1 cellular context compared by ENCODE assay signal in the genomic region with DNA sequence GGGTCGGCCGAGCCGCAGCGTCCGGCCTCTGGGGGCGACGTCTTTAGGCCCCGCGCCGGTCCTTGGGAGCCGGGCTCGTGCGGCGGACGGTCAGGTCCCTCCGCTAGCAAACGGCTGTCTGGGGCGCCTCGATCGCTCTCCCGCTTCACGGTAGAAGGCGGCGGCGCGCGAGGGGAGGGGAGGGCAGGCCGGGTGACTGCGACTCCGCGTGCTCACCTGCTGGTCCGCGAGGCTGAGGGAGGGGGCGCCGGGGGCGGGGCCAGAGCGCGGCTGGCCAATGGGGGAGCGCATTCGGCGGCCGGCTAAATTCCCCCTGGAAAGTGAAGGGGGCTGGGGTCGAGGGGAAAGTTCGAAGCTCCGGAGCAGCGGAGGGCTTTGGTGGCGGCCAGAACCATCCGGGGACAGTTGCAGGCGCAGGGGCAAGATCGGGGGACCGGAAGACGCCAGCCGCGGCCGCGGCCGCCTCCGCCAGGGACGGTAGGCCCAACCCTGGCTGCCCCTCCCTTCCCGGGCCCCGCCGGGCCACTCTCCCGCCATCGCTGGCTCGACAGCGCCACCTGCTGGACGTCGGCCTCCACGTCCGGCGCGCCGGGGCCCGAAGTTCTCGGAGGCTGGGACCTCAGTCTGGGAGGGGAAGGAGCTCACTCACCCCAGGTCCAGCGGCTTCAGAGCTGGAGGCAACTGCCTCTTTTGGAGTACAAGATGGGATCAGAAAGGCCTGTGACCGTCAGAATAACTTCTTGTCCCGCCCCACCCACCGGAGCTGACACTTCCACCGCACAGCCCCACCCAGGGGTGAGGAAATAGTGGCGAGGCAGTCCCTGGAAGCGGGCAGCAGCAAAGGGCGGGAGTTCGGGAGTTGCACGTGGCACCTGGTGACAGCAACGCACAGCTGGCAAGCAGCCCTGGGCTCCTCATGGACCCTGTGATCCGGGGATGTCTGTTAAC.
TF ChIP-seq lines count a peak whose summit lies in the region.

No MANE protein-coding gene starts in this region.

TF ChIP-seq in HEK293, 187 proteins besides CTCF, POLR2A, EP300 and RAD21 (continued from another document and continues in another):
- TF ChIP-seq, protein P1, sequence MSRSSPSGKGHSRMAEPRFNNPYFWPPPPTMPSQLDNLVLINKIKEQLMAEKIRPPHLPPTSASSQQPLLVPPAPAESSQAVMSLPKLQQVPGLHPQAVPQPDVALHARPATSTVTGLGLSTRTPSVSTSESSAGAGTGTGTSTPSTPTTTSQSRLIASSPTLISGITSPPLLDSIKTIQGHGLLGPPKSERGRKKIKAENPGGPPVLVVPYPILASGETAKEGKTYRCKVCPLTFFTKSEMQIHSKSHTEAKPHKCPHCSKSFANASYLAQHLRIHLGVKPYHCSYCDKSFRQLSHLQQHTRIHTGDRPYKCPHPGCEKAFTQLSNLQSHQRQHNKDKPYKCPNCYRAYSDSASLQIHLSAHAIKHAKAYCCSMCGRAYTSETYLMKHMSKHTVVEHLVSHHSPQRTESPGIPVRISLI (tag by site-specific recombination; IDR thresholded peaks at IDR 0.05): no peak
- TF ChIP-seq ZFHX2 (tag by site-specific recombination; conservative IDR thresholded peaks at IDR 0.05) (peak; percentile 26; the same call in 1 of the 2 replicates), ZNF214 (tag by site-specific recombination; IDR thresholded peaks at IDR 0.05; ENCODE audit: borderline replicate concordance) (no peak), ZNF274 (IDR thresholded peaks at IDR 0.05; ENCODE audit: low read length) (no peak), ZNF274 (tag by site-specific recombination; IDR thresholded peaks at IDR 0.05; ENCODE audit: borderline replicate concordance) (no peak), YY1 (tag by site-specific recombination; IDR thresholded peaks at IDR 0.05) (peak; percentile 62), ZNF404 (tag by site-specific recombination; IDR thresholded peaks at IDR 0.05) (no peak), ZBTB49 (tag by site-specific recombination; IDR thresholded peaks at IDR 0.05; ENCODE audit: low read depth) (no peak), KLF16 (tag by site-specific recombination; IDR thresholded peaks at IDR 0.05) (peak; percentile 58), ZNF223 (tag by site-specific recombination; IDR thresholded peaks at IDR 0.05) (no peak), OVOL3 (tag by site-specific recombination; IDR thresholded peaks at IDR 0.05) (no peak), ZBTB17 (tag by site-specific recombination; IDR thresholded peaks at IDR 0.05) (no peak), ZNF37A (tag by site-specific recombination; IDR thresholded peaks at IDR 0.05) (no peak), ZNF121 (tag by site-specific recombination; IDR thresholded peaks at IDR 0.05) (no peak), ZNF2 (tag by site-specific recombination; IDR thresholded peaks at IDR 0.05) (peak; percentile 51; the same call in 1 of the 2 replicates), HOXC10 (CRISPR knock-in tag; IDR thresholded peaks at IDR 0.05) (0 out of 2 replicates have a peak, but pooled peaks have one; percentile 37), ZNF221 (tag by site-specific recombination; IDR thresholded peaks at IDR 0.05; ENCODE audit: borderline replicate concordance) (no peak), ZNF133 (tag by site-specific recombination; IDR thresholded peaks at IDR 0.05) (no peak), ZNF610 (tag by site-specific recombination; IDR thresholded peaks at IDR 0.05; ENCODE audit: borderline replicate concordance) (0 out of 2 replicates have a peak, but pooled peaks have one; percentile 29), REPIN1 (tag by site-specific recombination; IDR thresholded peaks at IDR 0.05; ENCODE audit: low read depth) (no peak), ZNF423 (tag by site-specific recombination; IDR thresholded peaks at IDR 0.05) (no peak), ZXDB (tag by site-specific recombination; IDR thresholded peaks at IDR 0.05) (0 out of 2 replicates have a peak, but pooled peaks have one; percentile 28), SETDB1 (IDR thresholded peaks at IDR 0.05; ENCODE audit: insufficient read length, low read length) (no peak), KLF10 (tag by site-specific recombination; IDR thresholded peaks at IDR 0.05) (no peak), ZNF623 (tag by site-specific recombination; IDR thresholded peaks at IDR 0.05) (no peak), ZNF146 (tag by site-specific recombination; IDR thresholded peaks at IDR 0.05) (no peak), ZNF544 (tag by site-specific recombination; IDR thresholded peaks at IDR 0.05) (no peak), ZNF530 (tag by site-specific recombination; IDR thresholded peaks at IDR 0.05; ENCODE audit: low read depth) (no peak), SP2 (tag by site-specific recombination; IDR thresholded peaks at IDR 0.05) (peak; percentile 61), HIC1 (tag by site-specific recombination; IDR thresholded peaks at IDR 0.05) (no peak), ZNF335 (tag by site-specific recombination; conservative IDR thresholded peaks at IDR 0.05) (peak; percentile 83), ZNF501 (tag by site-specific recombination; IDR thresholded peaks at IDR 0.05) (no peak), ZNF558 (tag by site-specific recombination; IDR thresholded peaks at IDR 0.05) (no peak), ZNF629 (tag by site-specific recombination; IDR thresholded peaks at IDR 0.05) (no peak), ZNF354C (tag by site-specific recombination; IDR thresholded peaks at IDR 0.05; ENCODE audit: borderline replicate concordance, low read depth) (no peak), ZNF169 (tag by site-specific recombination; IDR thresholded peaks at IDR 0.05) (no peak), ZNF426 (tag by site-specific recombination; IDR thresholded peaks at IDR 0.05) (no peak), ZNF10 (tag by site-specific recombination; IDR thresholded peaks at IDR 0.05) (no peak), ZNF830 (tag by site-specific recombination; IDR thresholded peaks at IDR 0.05; ENCODE audit: low read depth) (no peak), ZNF785 (tag by site-specific recombination; IDR thresholded peaks at IDR 0.05) (no peak), ZNF843 (tag by site-specific recombination; IDR thresholded peaks at IDR 0.05) (no peak), ZNF132 (tag by site-specific recombination; IDR thresholded peaks at IDR 0.05; ENCODE audit: borderline replicate concordance) (no peak), ZNF654 (tag by site-specific recombination; IDR thresholded peaks at IDR 0.05; ENCODE audit: low read depth) (peak; percentile 74), ZEB2 (tag by site-specific recombination; IDR thresholded peaks at IDR 0.05) (peak; percentile 68), BCL11A (tag by site-specific recombination; IDR thresholded peaks at IDR 0.05; ENCODE audit: low read depth) (no peak), ZIC2 (tag by site-specific recombination; IDR thresholded peaks at IDR 0.05) (no peak), ZNF658 (tag by site-specific recombination; IDR thresholded peaks at IDR 0.05) (no peak), ZNF792 (tag by site-specific recombination; IDR thresholded peaks at IDR 0.05) (no peak), EGR2 (tag by site-specific recombination; IDR thresholded peaks at IDR 0.05; ENCODE audit: low read depth) (no peak), ZNF16 (tag by site-specific recombination; IDR thresholded peaks at IDR 0.05; ENCODE audit: low read depth) (no peak), SP3 (tag by site-specific recombination; IDR thresholded peaks at IDR 0.05) (peak; percentile 58), GLI4 (tag by site-specific recombination; IDR thresholded peaks at IDR 0.05) (no peak), AEBP2 (tag by site-specific recombination; IDR thresholded peaks at IDR 0.05; ENCODE audit: borderline replicate concordance) (no peak), YY2 (tag by site-specific recombination; IDR thresholded peaks at IDR 0.05) (0 out of 2 replicates have a peak, but pooled peaks have one; percentile 34)
- TF ChIP-seq, protein P2, sequence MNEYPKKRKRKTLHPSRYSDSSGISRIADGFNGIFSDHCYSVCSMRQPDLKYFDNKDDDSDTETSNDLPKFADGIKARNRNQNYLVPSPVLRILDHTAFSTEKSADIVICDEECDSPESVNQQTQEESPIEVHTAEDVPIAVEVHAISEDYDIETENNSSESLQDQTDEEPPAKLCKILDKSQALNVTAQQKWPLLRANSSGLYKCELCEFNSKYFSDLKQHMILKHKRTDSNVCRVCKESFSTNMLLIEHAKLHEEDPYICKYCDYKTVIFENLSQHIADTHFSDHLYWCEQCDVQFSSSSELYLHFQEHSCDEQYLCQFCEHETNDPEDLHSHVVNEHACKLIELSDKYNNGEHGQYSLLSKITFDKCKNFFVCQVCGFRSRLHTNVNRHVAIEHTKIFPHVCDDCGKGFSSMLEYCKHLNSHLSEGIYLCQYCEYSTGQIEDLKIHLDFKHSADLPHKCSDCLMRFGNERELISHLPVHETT (tag by site-specific recombination; IDR thresholded peaks at IDR 0.05): no peak
- TF ChIP-seq, protein P3, sequence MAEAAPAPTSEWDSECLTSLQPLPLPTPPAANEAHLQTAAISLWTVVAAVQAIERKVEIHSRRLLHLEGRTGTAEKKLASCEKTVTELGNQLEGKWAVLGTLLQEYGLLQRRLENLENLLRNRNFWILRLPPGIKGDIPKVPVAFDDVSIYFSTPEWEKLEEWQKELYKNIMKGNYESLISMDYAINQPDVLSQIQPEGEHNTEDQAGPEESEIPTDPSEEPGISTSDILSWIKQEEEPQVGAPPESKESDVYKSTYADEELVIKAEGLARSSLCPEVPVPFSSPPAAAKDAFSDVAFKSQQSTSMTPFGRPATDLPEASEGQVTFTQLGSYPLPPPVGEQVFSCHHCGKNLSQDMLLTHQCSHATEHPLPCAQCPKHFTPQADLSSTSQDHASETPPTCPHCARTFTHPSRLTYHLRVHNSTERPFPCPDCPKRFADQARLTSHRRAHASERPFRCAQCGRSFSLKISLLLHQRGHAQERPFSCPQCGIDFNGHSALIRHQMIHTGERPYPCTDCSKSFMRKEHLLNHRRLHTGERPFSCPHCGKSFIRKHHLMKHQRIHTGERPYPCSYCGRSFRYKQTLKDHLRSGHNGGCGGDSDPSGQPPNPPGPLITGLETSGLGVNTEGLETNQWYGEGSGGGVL (tag by site-specific recombination; IDR thresholded peaks at IDR 0.05): no peak
- TF ChIP-seq, protein P4, sequence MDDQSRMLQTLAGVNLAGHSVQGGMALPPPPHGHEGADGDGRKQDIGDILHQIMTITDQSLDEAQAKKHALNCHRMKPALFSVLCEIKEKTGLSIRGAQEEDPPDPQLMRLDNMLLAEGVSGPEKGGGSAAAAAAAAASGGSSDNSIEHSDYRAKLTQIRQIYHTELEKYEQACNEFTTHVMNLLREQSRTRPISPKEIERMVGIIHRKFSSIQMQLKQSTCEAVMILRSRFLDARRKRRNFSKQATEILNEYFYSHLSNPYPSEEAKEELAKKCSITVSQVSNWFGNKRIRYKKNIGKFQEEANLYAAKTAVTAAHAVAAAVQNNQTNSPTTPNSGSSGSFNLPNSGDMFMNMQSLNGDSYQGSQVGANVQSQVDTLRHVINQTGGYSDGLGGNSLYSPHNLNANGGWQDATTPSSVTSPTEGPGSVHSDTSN (CRISPR knock-in tag; IDR thresholded peaks at IDR 0.05): peak; percentile 81
- TF ChIP-seq, protein P5, sequence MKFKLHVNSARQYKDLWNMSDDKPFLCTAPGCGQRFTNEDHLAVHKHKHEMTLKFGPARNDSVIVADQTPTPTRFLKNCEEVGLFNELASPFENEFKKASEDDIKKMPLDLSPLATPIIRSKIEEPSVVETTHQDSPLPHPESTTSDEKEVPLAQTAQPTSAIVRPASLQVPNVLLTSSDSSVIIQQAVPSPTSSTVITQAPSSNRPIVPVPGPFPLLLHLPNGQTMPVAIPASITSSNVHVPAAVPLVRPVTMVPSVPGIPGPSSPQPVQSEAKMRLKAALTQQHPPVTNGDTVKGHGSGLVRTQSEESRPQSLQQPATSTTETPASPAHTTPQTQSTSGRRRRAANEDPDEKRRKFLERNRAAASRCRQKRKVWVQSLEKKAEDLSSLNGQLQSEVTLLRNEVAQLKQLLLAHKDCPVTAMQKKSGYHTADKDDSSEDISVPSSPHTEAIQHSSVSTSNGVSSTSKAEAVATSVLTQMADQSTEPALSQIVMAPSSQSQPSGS (tag by site-specific recombination; IDR thresholded peaks at IDR 0.05; ENCODE audit: low read depth): no peak
